8 cellular contexts compared by ENCODE assay signal in genomic region chr6:146913842-146914562, GRCh38.
A peak's percentile ranks its signal among the peaks of the same experiment; 100 is the strongest.
DNase-seq lines count a peak whose midpoint lies in the region; ATAC-seq and TF ChIP-seq lines count a peak whose summit lies in the region.

No MANE protein-coding gene starts in this region.

- intact Hi-C loops in PC-9 (cut with micrococcal nuclease; ENCODE audit: unreplicated experiment) = loop anchor here (1.0 to 2.0 kb wide), 3 partner anchors 9 to 289 kb away; no protein-coding TSS in a partner anchor
- intact Hi-C loops in CD4-positive, alpha-beta T cell (cut with DNase I, micrococcal nuclease) = no loop called here

- peak overlapping the region; percentile 71 for H2AFZ ChIP-seq in PC-9

- no peak overlapping the region for H3K4me3 Mint-ChIP-seq in stimulated activated effector memory CD8-positive, alpha-beta T cell treated with anti-CD3 and anti-CD28 coated beads, Interleukin-12 subunit alpha, Interleukin-12 subunit beta, amount 100 ng/mL, for 72 hours
- H3K4me3 Mint-ChIP-seq in CD4-positive, alpha-beta T cell = no peak overlapping the region

- CTCF ChIA-PET in PC-9 (lab: Charles Lee) = interaction anchor here (0.5 kb wide), 1 partner anchor 374 kb away, joined by 3 read pairs; no protein-coding TSS in a partner anchor
- CTCF ChIA-PET in CD4-positive, alpha-beta T cell (lab: Charles Lee) = no interaction called here

- peaks cover 45% of the 10 kb centered on the region for H3K4me1 ChIP-seq in PC-9 (replicated peaks; ENCODE audit: insufficient read depth)

- peaks cover 5% of the 10 kb centered on the region for H3K27me3 Mint-ChIP-seq in CD4-positive, alpha-beta T cell

- H3K9me2 ChIP-seq in PC-9 (ENCODE audit: insufficient read depth) = no peaks in the 10 kb centered on the region

- peaks cover 34% of the 10 kb centered on the region for H3F3A ChIP-seq in PC-9 (ENCODE audit: insufficient read depth, low read depth)

- peak overlapping the region; percentile 83 for H3K4me2 ChIP-seq in PC-9

- H3K9me3 ChIP-seq in PC-9 (ENCODE audit: insufficient read depth, low read depth) = no peaks in the 10 kb centered on the region; the same call in 1 of the 2 replicates
- H3K9me3 ChIP-seq in CD4-positive, alpha-beta T cell (ENCODE audit: control insufficient read depth, low read length) = no peaks in the 10 kb centered on the region

- no peak overlapping the region for H3K4me3 ChIP-seq in H7 (ENCODE audit: insufficient read depth, low read depth, low read length)
- peak overlapping the region; percentile 34; the same call in 1 of the 2 replicates for H3K4me3 ChIP-seq in PC-9
- peak overlapping the region; percentile 55 for H3K4me3 ChIP-seq in coronary artery

- TSS peak; percentile 87 for BruUV-seq in PC-9 (replicated peaks; lab: Mats Ljungman, UMichigan)

- TF ChIP-seq CTCF in PC-9 (conservative IDR thresholded peaks at IDR 0.05) (no peak), coronary artery (IDR thresholded peaks at IDR 0.05) (no peak)
- no peak for TF ChIP-seq CTCF in CD4-positive, alpha-beta T cell (IDR thresholded peaks at IDR 0.05)

- H3K36me3 ChIP-seq in H7 (replicated peaks; ENCODE audit: control insufficient read depth, insufficient read depth, low read length) (no peaks in the 10 kb centered on the region), PC-9 (ENCODE audit: low read depth) (no peaks in the 10 kb centered on the region)

- peak; percentile 62 for ATAC-seq in stimulated activated effector memory CD8-positive, alpha-beta T cell treated with anti-CD3 and anti-CD28 coated beads, Interleukin-12 subunit alpha, Interleukin-12 subunit beta, amount 100 ng/mL, for 72 hours
- ATAC-seq in CD4-positive, alpha-beta T cell (ENCODE audit: poor library complexity) = no peak
- ATAC-seq in HG02852 (IDR thresholded peaks at IDR 0.05; ENCODE audit: unreplicated experiment) = no peak
- no peak for ATAC-seq in HG03108 (IDR thresholded peaks at IDR 0.05; ENCODE audit: unreplicated experiment)

- peaks cover 5% of the 10 kb centered on the region for H3K4me1 Mint-ChIP-seq in stimulated activated effector memory CD8-positive, alpha-beta T cell treated with anti-CD3 and anti-CD28 coated beads, Interleukin-12 subunit alpha, Interleukin-12 subunit beta, amount 100 ng/mL, for 72 hours
- no peaks in the 10 kb centered on the region for H3K4me1 Mint-ChIP-seq in CD4-positive, alpha-beta T cell (ENCODE audit: low read depth)

- peak overlapping the region; percentile 95 for H3K27ac ChIP-seq in PC-9
- H3K27ac ChIP-seq in coronary artery = peak overlapping the region; percentile 73 to 84
- H3K27ac ChIP-seq in CD4-positive, alpha-beta T cell (ENCODE audit: low read depth, low read length) = no peak overlapping the region

- no peak overlapping the region for H3K27ac Mint-ChIP-seq in stimulated activated effector memory CD8-positive, alpha-beta T cell treated with anti-CD3 and anti-CD28 coated beads, Interleukin-12 subunit alpha, Interleukin-12 subunit beta, amount 100 ng/mL, for 72 hours
- H3K27ac Mint-ChIP-seq in CD4-positive, alpha-beta T cell = no peak overlapping the region

- no peaks in the 10 kb centered on the region for H3K79me2 ChIP-seq in PC-9 (ENCODE audit: low read depth)

- POLR2A ChIA-PET in PC-9 (lab: Charles Lee; ENCODE audit: unreplicated experiment) = interaction anchor here (0.6 kb wide), 1 partner anchor 334 kb away, joined by 5 read pairs; no protein-coding TSS in a partner anchor
- POLR2A ChIA-PET in CD4-positive, alpha-beta T cell (lab: Charles Lee) = no interaction called here

- H3K36me3 Mint-ChIP-seq in stimulated activated effector memory CD8-positive, alpha-beta T cell treated with anti-CD3 and anti-CD28 coated beads, Interleukin-12 subunit alpha, Interleukin-12 subunit beta, amount 100 ng/mL, for 72 hours = no peaks in the 10 kb centered on the region
- no peaks in the 10 kb centered on the region for H3K36me3 Mint-ChIP-seq in CD4-positive, alpha-beta T cell (ENCODE audit: low read depth)

- no peaks in the 10 kb centered on the region for H3K9me3 Mint-ChIP-seq in stimulated activated effector memory CD8-positive, alpha-beta T cell treated with anti-CD3 and anti-CD28 coated beads, Interleukin-12 subunit alpha, Interleukin-12 subunit beta, amount 100 ng/mL, for 72 hours
- H3K9me3 Mint-ChIP-seq in CD4-positive, alpha-beta T cell = no peaks in the 10 kb centered on the region

- no peaks in the 10 kb centered on the region for H4K20me1 ChIP-seq in PC-9 (ENCODE audit: insufficient read depth)

- peak; percentile 28 for DNase-seq in H7
- peak; percentile 80 to 93 for DNase-seq in PC-9
- DNase-seq in coronary artery (ENCODE audit: low spot score) = peak; percentile 88
- DNase-seq in kidney glomerular epithelial cell (lab: John Stamatoyannopoulos, UW) = peak; percentile 100
- no peak for DNase-seq in stimulated activated effector memory CD8-positive, alpha-beta T cell treated with anti-CD3 and anti-CD28 coated beads, Interleukin-12 subunit alpha, Interleukin-12 subunit beta, amount 100 ng/mL, for 72 hours (ENCODE audit: low spot score in 2 of 2)
- no peak for DNase-seq in CD4-positive, alpha-beta T cell

- H3K27me3 ChIP-seq in H7 (ENCODE audit: control insufficient read depth, insufficient read depth, low read length) (no peaks in the 10 kb centered on the region), PC-9 (ENCODE audit: insufficient read depth, low read depth) (no peaks in the 10 kb centered on the region)
- H3K27me3 ChIP-seq in CD4-positive, alpha-beta T cell (ENCODE audit: control insufficient read depth, insufficient read depth, low read length) = no peaks in the 10 kb centered on the region

Comparison
In these comparisons a context has a peak if more than half of its experiments do, and no peak if none do; other contexts are left out.
1. DNase-seq: peak in H7 (single experiment), PC-9 (2 of 2), coronary artery (single experiment) and kidney glomerular epithelial cell (single experiment); none in stimulated activated effector memory CD8-positive, alpha-beta T cell treated with anti-CD3 and anti-CD28 coated beads, Interleukin-12 subunit alpha, Interleukin-12 subunit beta, amount 100 ng/mL, for 72 hours (0 of 2) and CD4-positive, alpha-beta T cell (0 of 10).